Comparison of ENCODE assay signal across 12 cellular contexts in the genomic region with DNA sequence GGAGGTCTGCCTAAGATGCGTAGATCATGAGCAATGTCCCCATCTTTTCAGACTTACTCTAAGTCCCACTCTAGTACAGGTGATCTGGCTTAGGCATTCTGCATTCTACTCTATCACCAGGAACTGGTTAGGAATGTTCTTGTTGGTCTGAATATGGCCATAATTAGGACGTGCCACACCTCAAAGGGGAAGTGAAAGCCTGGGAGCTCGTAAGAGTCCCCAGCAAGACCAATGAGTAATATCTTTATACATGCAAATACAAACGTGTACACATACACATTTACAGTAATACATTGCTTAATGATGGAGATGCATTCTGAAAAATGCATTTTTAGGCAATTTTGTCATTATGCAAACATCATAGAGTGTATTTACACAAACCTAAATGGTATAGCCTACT. TPM values are rescaled to one million over a fixed set of nuclear protein-coding genes. Genes with fewer than 3 reads are reported as not detected.
DNase-seq lines count a peak whose midpoint lies in the region; ATAC-seq and TF ChIP-seq lines count a peak whose summit lies in the region.
"Had no signal": no experiment of that assay in that cellular context is flagged by ENCODE, and none has a peak within 500 bp of the region (broad histone marks: within the 10 kb centered on the region; RNA-seq: fewer than 3 reads in every experiment).

No MANE protein-coding gene starts in this region.

- peaks cover 19% of the 10 kb centered on the region for H3K4me1 ChIP-seq in OCI-LY7 (ENCODE audit: insufficient read depth, low read length, poor library complexity, severe bottlenecking)
- H3K4me1 ChIP-seq: BLaER1 had no signal

- no peak overlapping the region for H3K4me3 ChIP-seq in OCI-LY7 (ENCODE audit: low read depth, low read length, poor library complexity, severe bottlenecking)
- H3K4me3 ChIP-seq: BLaER1, MG63 had no signal

- intact Hi-C loops in OCI-LY7 (cut with micrococcal nuclease; ENCODE audit: unreplicated experiment), result no loop called here

- CTCF ChIA-PET in OCI-LY7 (lab: Charles Lee; ENCODE audit: unreplicated experiment), result no interaction called here

- TF ChIP-seq CTCF in GM13977 (IDR thresholded peaks at IDR 0.05; ENCODE audit: extremely low read depth, insufficient read depth, missing control alignments), result no peak
- no peak for TF ChIP-seq CTCF in OCI-LY7 (conservative IDR thresholded peaks at IDR 0.05; ENCODE audit: low read length)

- POLR2A ChIA-PET in OCI-LY7 (lab: Charles Lee), result interaction anchor here (0.7 to 2.0 kb wide), 3 partner anchors 12 to 29 kb away, joined by 3 to 8 read pairs (median 3); no protein-coding TSS in a partner anchor

- H4K20me1 ChIP-seq in OCI-LY7 (ENCODE audit: insufficient read depth, low read length), result no peaks in the 10 kb centered on the region
- H4K20me1 ChIP-seq: BLaER1 had no signal

- no peak overlapping the region for H2AFZ ChIP-seq in OCI-LY7 (ENCODE audit: low read length)

- peak overlapping the region; percentile 28; the same call in 1 of the 2 replicates for H3K4me2 ChIP-seq in OCI-LY7 (ENCODE audit: low read length)
- H3K4me2 ChIP-seq: BLaER1 had no signal

- H3K9me3 ChIP-seq in OCI-LY7 (ENCODE audit: low read length), result no peaks in the 10 kb centered on the region
- H3K9me3 ChIP-seq: BLaER1, MG63 had no signal

- H3K27ac ChIP-seq in OCI-LY7 (ENCODE audit: low read depth, low read length, poor library complexity, severe bottlenecking), result peak overlapping the region; percentile 4
- H3K27ac ChIP-seq: BLaER1 had no signal

- no peaks in the 10 kb centered on the region for H3K79me2 ChIP-seq in OCI-LY7 (ENCODE audit: insufficient read depth, low read depth, low read length)

- H3K36me3 ChIP-seq in OCI-LY7 (ENCODE audit: insufficient read depth, low read length), result peaks cover 92% of the 10 kb centered on the region

- in situ Hi-C loops in GM13977 (cut with MboI; ENCODE audit: low pct_unique_long_range_greater_than_20kb, low sequenced_read_pairs, unreplicated experiment), result no loop called here

- H3K9me2 ChIP-seq in OCI-LY7 (ENCODE audit: insufficient read depth, low read length), result no peaks in the 10 kb centered on the region

- DNase-seq in GM13977 (ENCODE audit: low spot score) (peak; percentile 32), OCI-LY7 (ENCODE audit: low spot score) (peak; percentile 52), AG08396 (ENCODE audit: low spot score) (no peak), NCI-H774 (lab: John Stamatoyannopoulos, UW) (no peak), NCI-H146 treated with DMSO at 0.1 percent for 48 hours (lab: John Stamatoyannopoulos, UW; ENCODE audit: unreplicated experiment) (no peak), NCI-H1436 (lab: John Stamatoyannopoulos, UW) (no peak)
- DNase-seq: foreskin fibroblast, MG63, SHP77 treated with DMSO at 0.1 percent for 48 hours had no signal

- ATAC-seq in GM21367 (IDR thresholded peaks at IDR 0.05; ENCODE audit: unreplicated experiment), result peak; percentile 91
- ATAC-seq in HG03095 (IDR thresholded peaks at IDR 0.05; ENCODE audit: unreplicated experiment), result peak; percentile 95

- no TSS peak for BruUV-seq in OCI-LY7 (replicated peaks; lab: Mats Ljungman, UMichigan)

RNA-seq across cellular contexts. Expression of gene ERCC3, which starts 19.4 kb away (rescaled TPM):
- total RNA-seq in OCI-LY7 (2014; rRNA removed; shearing (Covaris generic)), result 35.1 and 41.9 TPM in 2 replicates
- 58.3 and 58.4 TPM in 2 replicates for total RNA-seq in OCI-LY7 (2022)

Comparison
In these comparisons a context has a peak if more than half of its experiments do, and no peak if none do; other contexts are left out.
1. DNase-seq: peak in GM13977 (single experiment) and OCI-LY7 (single experiment); none in AG08396 (single experiment), NCI-H774 (single experiment), NCI-H146 treated with DMSO at 0.1 percent for 48 hours (single experiment) and NCI-H1436 (single experiment).